Comparison of ENCODE assay signal across 13 cellular contexts in the genomic region with DNA sequence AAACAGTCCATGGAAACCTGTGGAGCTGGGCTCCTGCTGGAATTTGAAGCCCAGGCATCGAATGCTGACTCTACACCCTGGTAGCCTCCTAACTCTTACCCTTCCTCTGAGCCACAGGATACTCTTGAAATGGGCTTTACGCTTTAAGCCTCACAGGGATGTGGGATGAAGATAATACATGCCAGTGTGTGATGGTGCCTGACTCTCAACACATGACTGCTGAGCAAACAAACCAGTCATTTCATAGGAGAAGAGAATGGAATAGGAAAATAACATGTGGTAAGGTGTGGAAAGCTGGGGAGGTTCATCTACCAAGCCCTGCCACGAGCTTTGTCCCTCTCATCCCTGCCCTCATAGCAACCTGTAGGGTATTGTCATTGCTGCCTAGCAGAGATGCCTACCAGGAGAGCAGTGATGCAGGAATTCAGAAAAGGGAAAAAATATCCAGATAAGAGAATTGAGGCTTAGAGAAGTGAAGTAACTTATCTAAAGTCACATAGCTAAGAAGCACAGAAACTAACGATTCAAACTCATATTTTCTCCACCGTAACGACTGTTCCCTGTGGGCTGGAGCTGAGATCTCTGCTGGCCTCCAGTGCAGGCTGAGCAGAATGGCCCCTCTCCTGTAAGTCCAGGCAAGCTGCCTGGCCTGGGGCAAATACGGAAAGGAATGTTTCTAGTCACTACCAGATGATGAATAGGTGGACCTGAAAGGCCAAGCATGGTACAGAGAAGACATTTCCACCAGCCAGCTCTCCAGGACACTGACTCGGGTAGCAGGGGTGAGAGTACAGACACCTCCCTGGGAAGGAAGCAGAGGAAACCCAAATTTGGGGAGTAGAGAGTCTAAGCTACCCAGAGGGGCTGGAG.
DNase-seq lines count a peak whose midpoint lies in the region; ATAC-seq, FAIRE-seq and TF ChIP-seq lines count a peak whose summit lies in the region.
"Had no signal": no experiment of that assay in that cellular context is flagged by ENCODE, and none has a peak within 500 bp of the region (broad histone marks: within the 10 kb centered on the region; RNA-seq: fewer than 3 reads in every experiment).

No MANE protein-coding gene starts in this region.

- no peaks in the 10 kb centered on the region for H3K36me3 ChIP-seq in PC-3 (ENCODE audit: low read depth, low read length)
- H3K36me3 ChIP-seq in tibial nerve = no peaks in the 10 kb centered on the region
- H3K36me3 ChIP-seq: Peyer's patch had no signal

- POLR2A ChIA-PET in PC-3 (lab: Charles Lee; ENCODE audit: unreplicated experiment) = interaction anchor here (0.5 to 1.7 kb wide), 12 partner anchors 8 to 199 kb away, joined by 3 to 16 read pairs (median 4); a partner anchor contains a TSS

- ATAC-seq in PC-3 = peak; percentile 3; the same call in 1 of the 2 replicates
- ATAC-seq in HG02973 (IDR thresholded peaks at IDR 0.05; ENCODE audit: unreplicated experiment) = no peak

- no peaks in the 10 kb centered on the region for H4K20me1 ChIP-seq in PC-3 (ENCODE audit: low read length)

- H3K9me3 ChIP-seq in PC-3 (ENCODE audit: low read length) (no peaks in the 10 kb centered on the region), tibial nerve (no peaks in the 10 kb centered on the region)
- H3K9me3 ChIP-seq: Peyer's patch had no signal

- H3K27ac ChIP-seq in PC-3 (ENCODE audit: low read length) = peak overlapping the region; percentile 96
- H3K27ac ChIP-seq in tibial nerve = no peak overlapping the region
- H3K27ac ChIP-seq: Peyer's patch had no signal

- H3K9me2 ChIP-seq in PC-3 (replicated peaks; ENCODE audit: low read length) = no peaks in the 10 kb centered on the region

- peak; percentile 66 for FAIRE-seq in GM12892 (lab: Jason Lieb, UNC)
- FAIRE-seq: D721Med had no signal

- H3K4me1 Mint-ChIP-seq in endothelial cell (ENCODE audit: unreplicated experiment) = peaks cover 36% of the 10 kb centered on the region
- H3K4me1 Mint-ChIP-seq in osteocyte (ENCODE audit: unreplicated experiment) = peaks cover 59% of the 10 kb centered on the region

- no peak for TF ChIP-seq CTCF in PC-3 (conservative IDR thresholded peaks at IDR 0.05; ENCODE audit: low read depth, low read length)
- TF ChIP-seq CTCF in endothelial cell (IDR thresholded peaks at IDR 0.05; ENCODE audit: unreplicated experiment) = no peak
- TF ChIP-seq CTCF in osteocyte (IDR thresholded peaks at IDR 0.05) = no peak
- TF ChIP-seq CTCF in tibial nerve (IDR thresholded peaks at IDR 0.05) = no peak

- H3K9me3 Mint-ChIP-seq in endothelial cell (ENCODE audit: unreplicated experiment) (no peaks in the 10 kb centered on the region), osteocyte (ENCODE audit: unreplicated experiment) (no peaks in the 10 kb centered on the region)
- H3K9me3 Mint-ChIP-seq: T-helper 2 cell treated with Interferon-gamma antibody and Interleukin-4, amounts not matched to agents 5 μg/mL and 100 μg/mL, for 36 hours had no signal

- no peaks in the 10 kb centered on the region for H3K79me2 ChIP-seq in PC-3 (ENCODE audit: low read length)

- H3K27me3 ChIP-seq in PC-3 (ENCODE audit: low read length) (no peaks in the 10 kb centered on the region), tibial nerve (no peaks in the 10 kb centered on the region)
- H3K27me3 ChIP-seq: Peyer's patch had no signal

- peak overlapping the region; percentile 91 for H3K9ac ChIP-seq in PC-3 (ENCODE audit: low read length)

- H3K4me3 ChIP-seq in PC-3 (ENCODE audit: low read length) = no peak overlapping the region
- no peak overlapping the region for H3K4me3 ChIP-seq in tibial nerve
- H3K4me3 ChIP-seq: Peyer's patch had no signal

- DNase-seq in GM12892 (ENCODE audit: insufficient read length) (no peak), PC-3 (peak; percentile 40), endothelial cell (ENCODE audit: low spot score) (no peak), osteocyte (ENCODE audit: extremely low spot score, unreplicated experiment) (no peak), tibial nerve (ENCODE audit: low spot score in 2 of 2) (no peak)
- no peak for DNase-seq in stimulated activated CD4-positive, alpha-beta T cell treated with anti-CD3 and anti-CD28 coated beads, Interleukin-2, amount 100 ng/mL, for 48 hours
- DNase-seq: activated naive CD4-positive, alpha-beta T cell; hippocampal formation; NCI-H2171 treated with DMSO at 0.1 percent for 48 hours; Peyer's patch had no signal

- peak overlapping the region; percentile 63 for H3K4me2 ChIP-seq in PC-3 (ENCODE audit: low read length)

- H3K4me3 Mint-ChIP-seq in endothelial cell (ENCODE audit: unreplicated experiment) = no peak overlapping the region
- H3K4me3 Mint-ChIP-seq in osteocyte (ENCODE audit: unreplicated experiment) = no peak overlapping the region
- H3K4me3 Mint-ChIP-seq: T-helper 2 cell treated with Interferon-gamma antibody and Interleukin-4, amounts not matched to agents 5 μg/mL and 100 μg/mL, for 36 hours had no signal

- peaks cover 3% of the 10 kb centered on the region for H3K36me3 Mint-ChIP-seq in endothelial cell (ENCODE audit: low read depth, unreplicated experiment)
- H3K36me3 Mint-ChIP-seq in osteocyte (ENCODE audit: unreplicated experiment) = no peaks in the 10 kb centered on the region

- H3K27me3 Mint-ChIP-seq in endothelial cell (ENCODE audit: unreplicated experiment) (peaks cover 16% of the 10 kb centered on the region), osteocyte (ENCODE audit: unreplicated experiment) (no peaks in the 10 kb centered on the region)

- no peak for TF ChIP-seq POLR2A in GM12892 (IDR thresholded peaks at IDR 0.05; ENCODE audit: low read depth, low read length)
- TF ChIP-seq POLR2A in tibial nerve (IDR thresholded peaks at IDR 0.05) = no peak

- H2AFZ ChIP-seq in PC-3 (ENCODE audit: low read length) = no peak overlapping the region

- peaks cover 4% of the 10 kb centered on the region for H3F3A ChIP-seq in PC-3 (ENCODE audit: low read length, unreplicated experiment)

- TSS peak; percentile 13 for BruUV-seq in PC-3 (replicated peaks; lab: Mats Ljungman, UMichigan)

- intact Hi-C loops in PC-3 (cut with micrococcal nuclease) = loop anchor here (1.0 kb wide), 1 partner anchor 8 kb away; no protein-coding TSS in a partner anchor

- TF ChIP-seq EP300 in tibial nerve (IDR thresholded peaks at IDR 0.05) = no peak

- CTCF ChIA-PET in PC-3 (lab: Charles Lee) = no interaction called here

- peak overlapping the region; percentile 36 for H3K27ac Mint-ChIP-seq in endothelial cell (ENCODE audit: unreplicated experiment)
- H3K27ac Mint-ChIP-seq in osteocyte (ENCODE audit: unreplicated experiment) = peak overlapping the region; percentile 63
- H3K27ac Mint-ChIP-seq: T-helper 2 cell treated with Interferon-gamma antibody and Interleukin-4, amounts not matched to agents 5 μg/mL and 100 μg/mL, for 36 hours had no signal

- H3K4me1 ChIP-seq in PC-3 (ENCODE audit: insufficient read depth, low read length) (peaks cover 49% of the 10 kb centered on the region), tibial nerve (peaks cover 0 to 18% (median 7%) of the 10 kb centered on the region in 4 donors)

- WGBS in tibial nerve, 2 donors = 72 to 79% methylated on average over 8 of the region's 8 CpGs
